8 cellular contexts compared by ENCODE assay signal in the genomic region with DNA sequence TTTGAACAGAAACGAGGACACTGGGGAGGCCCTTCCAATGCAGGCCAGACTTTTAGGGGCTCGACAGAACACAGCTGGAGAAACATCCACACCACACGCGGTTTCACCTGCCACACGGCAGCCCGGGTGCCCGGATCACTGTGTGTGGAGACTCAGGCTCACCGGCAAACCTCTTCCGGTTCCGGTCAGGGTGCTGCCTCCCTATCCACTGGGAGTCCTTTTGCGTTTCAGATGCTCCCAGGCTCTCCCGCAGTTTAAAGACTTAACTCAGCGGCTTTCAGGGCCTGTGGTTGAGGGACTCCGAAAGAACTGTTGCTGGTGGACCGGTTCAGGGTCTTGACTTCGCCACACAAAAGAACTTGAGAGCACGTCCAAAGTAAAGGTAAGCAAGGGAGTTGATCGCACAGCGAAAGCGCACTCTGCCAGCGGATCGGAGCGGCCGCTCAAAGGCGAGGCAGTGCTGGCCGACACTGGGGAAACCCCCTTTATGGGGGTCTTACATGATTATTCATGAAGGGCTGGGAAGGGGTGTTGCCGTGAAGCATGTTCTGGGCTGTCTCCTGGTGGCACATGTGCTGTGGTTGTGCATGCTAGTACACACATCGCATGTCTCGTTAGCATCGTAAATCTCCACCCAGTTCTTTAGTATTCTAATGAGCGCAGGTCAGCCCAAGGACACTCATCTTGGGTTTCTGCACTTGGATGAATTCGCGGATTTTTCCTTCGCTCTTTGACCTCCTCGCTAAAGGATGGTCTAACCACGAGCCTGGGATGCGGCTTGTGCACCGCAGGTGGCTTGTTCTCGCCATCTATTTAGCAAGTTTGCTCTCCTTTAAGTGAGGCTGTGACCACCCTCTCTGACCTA.
A peak's percentile ranks its signal among the peaks of the same experiment; 100 is the strongest.
DNase-seq lines count a peak whose midpoint lies in the region; ATAC-seq and TF ChIP-seq lines count a peak whose summit lies in the region.

No MANE protein-coding gene starts in this region.

- H3K4me1 ChIP-seq in adipocyte (ENCODE audit: control insufficient read depth, insufficient read depth, low read length) (no peaks in the 10 kb centered on the region), lower lobe of right lung (peaks cover 8% of the 10 kb centered on the region)

- ATAC-seq in lower lobe of right lung, result peak; percentile 49 to 92
- ATAC-seq in GM18858 (IDR thresholded peaks at IDR 0.05; ENCODE audit: unreplicated experiment), result no peak

- no peaks in the 10 kb centered on the region for H3K36me3 Mint-ChIP-seq in stimulated activated naive CD8-positive, alpha-beta T cell treated with anti-CD3 and anti-CD28 coated beads, Interleukin-15, Interleukin-2, amounts not matched to agents 100 ng/mL and 50 ng/mL, for 24 hours (ENCODE audit: low read depth)

- DNase-seq in GM12864 (ENCODE audit: low read depth), result peak; percentile 29
- DNase-seq in NOMO-1 treated with DMSO at 0.1 percent for 48 hours (lab: John Stamatoyannopoulos, UW; ENCODE audit: unreplicated experiment), result peak; percentile 30
- no peak for DNase-seq in adipocyte (ENCODE audit: low read depth)
- peak; percentile 73 for DNase-seq in lower lobe of right lung
- no peak for DNase-seq in NCI-H2196 treated with DMSO at 0.1 percent for 48 hours (lab: John Stamatoyannopoulos, UW; ENCODE audit: unreplicated experiment)
- DNase-seq in SIG-M5 treated with dmso at 0.1 percent for 504 hours (lab: John Stamatoyannopoulos, UW; ENCODE audit: unreplicated experiment), result no peak

- H3K9me3 ChIP-seq in adipocyte (ENCODE audit: control insufficient read depth, low read length) (no peaks in the 10 kb centered on the region), lower lobe of right lung (no peaks in the 10 kb centered on the region)

- H3K9me3 Mint-ChIP-seq in stimulated activated naive CD8-positive, alpha-beta T cell treated with anti-CD3 and anti-CD28 coated beads, Interleukin-15, Interleukin-2, amounts not matched to agents 100 ng/mL and 50 ng/mL, for 24 hours, result no peaks in the 10 kb centered on the region

- no peak overlapping the region for H3K27ac ChIP-seq in lower lobe of right lung

- intact Hi-C loops in lower lobe of right lung (cut with DNase I), result no loop called here

- H3K36me3 ChIP-seq in adipocyte (ENCODE audit: control insufficient read depth, insufficient read depth, low read length, severe bottlenecking) (no peaks in the 10 kb centered on the region), lower lobe of right lung (no peaks in the 10 kb centered on the region)

- peaks cover 8% of the 10 kb centered on the region for H3K4me1 Mint-ChIP-seq in stimulated activated naive CD8-positive, alpha-beta T cell treated with anti-CD3 and anti-CD28 coated beads, Interleukin-15, Interleukin-2, amounts not matched to agents 100 ng/mL and 50 ng/mL, for 24 hours (ENCODE audit: low read depth)

- H3K27ac Mint-ChIP-seq in stimulated activated naive CD8-positive, alpha-beta T cell treated with anti-CD3 and anti-CD28 coated beads, Interleukin-15, Interleukin-2, amounts not matched to agents 100 ng/mL and 50 ng/mL, for 24 hours, result no peak overlapping the region

- H3K27me3 ChIP-seq in adipocyte (replicated peaks; ENCODE audit: control insufficient read depth, insufficient read depth, low read length) (peaks cover 22% of the 10 kb centered on the region), lower lobe of right lung (ENCODE audit: low read depth) (no peaks in the 10 kb centered on the region)

- peak overlapping the region; percentile 21 for H3K9ac ChIP-seq in adipocyte (ENCODE audit: low read length)

- H3K4me3 Mint-ChIP-seq in stimulated activated naive CD8-positive, alpha-beta T cell treated with anti-CD3 and anti-CD28 coated beads, Interleukin-15, Interleukin-2, amounts not matched to agents 100 ng/mL and 50 ng/mL, for 24 hours, result peak overlapping the region; percentile 56

- TF ChIP-seq CTCF in GM12864 (IDR thresholded peaks at IDR 0.05; ENCODE audit: low read depth, low read length, missing control alignments) (no peak), lower lobe of right lung (IDR thresholded peaks at IDR 0.05) (no peak)

- no peaks in the 10 kb centered on the region for H3K27me3 Mint-ChIP-seq in stimulated activated naive CD8-positive, alpha-beta T cell treated with anti-CD3 and anti-CD28 coated beads, Interleukin-15, Interleukin-2, amounts not matched to agents 100 ng/mL and 50 ng/mL, for 24 hours

- H3K4me3 ChIP-seq in GM12864 (ENCODE audit: low read depth, low read length), result peak overlapping the region; percentile 59
- H3K4me3 ChIP-seq in adipocyte (ENCODE audit: low read length), result peak overlapping the region; percentile 73
- peak overlapping the region; percentile 34 for H3K4me3 ChIP-seq in lower lobe of right lung

Comparison
In these comparisons a context has a peak if more than half of its experiments do, and no peak if none do; other contexts are left out.
1. DNase-seq: peak in GM12864 (single experiment), NOMO-1 treated with DMSO at 0.1 percent for 48 hours (single experiment) and lower lobe of right lung (single experiment); none in adipocyte (single experiment), NCI-H2196 treated with DMSO at 0.1 percent for 48 hours (single experiment) and SIG-M5 treated with dmso at 0.1 percent for 504 hours (single experiment).
2. Peak in every context shown above with its lines, with median percentiles within 50 percentile points of each other: H3K4me3 ChIP-seq.